20 cellular contexts compared by ENCODE assay signal in genomic region chr19:51542699-51543098, GRCh38. TPM values are rescaled to one million over a fixed set of nuclear protein-coding genes. Genes with fewer than 3 reads are reported as not detected.
DNase-seq lines count a peak whose midpoint lies in the region; ATAC-seq and TF ChIP-seq lines count a peak whose summit lies in the region.
"Had no signal": no experiment of that assay in that cellular context is flagged by ENCODE, and none has a peak within 500 bp of the region (broad histone marks: within the 10 kb centered on the region; RNA-seq: fewer than 3 reads in every experiment).

No MANE protein-coding gene starts in this region.

- no peaks in the 10 kb centered on the region for H3K79me2 ChIP-seq in parathyroid adenoma

- no peaks in the 10 kb centered on the region for H3K36me3 ChIP-seq in BLaER1 treated with 17β-estradiol and CSF1 and Interleukin-3, amounts not matched to agents 10 nM and 100 nM
- H3K36me3 ChIP-seq in KOPT-K1 (ENCODE audit: insufficient read depth, low read length), result no peaks in the 10 kb centered on the region
- H3K36me3 ChIP-seq in parathyroid adenoma (ENCODE audit: control insufficient read depth, insufficient read depth, low read length), result no peaks in the 10 kb centered on the region
- H3K36me3 ChIP-seq: BLaER1, HAP-1 had no signal

- no peak overlapping the region for H3K9ac ChIP-seq in BLaER1 treated with 17β-estradiol and CSF1 and Interleukin-3, amounts not matched to agents 10 nM and 100 nM
- no peak overlapping the region for H3K9ac ChIP-seq in parathyroid adenoma
- H3K9ac ChIP-seq: BLaER1 had no signal

- peaks cover 2 to 8% of the 10 kb centered on the region in 2 donors for H3K36me3 Mint-ChIP-seq in stimulated activated naive B cell treated with anti-CD40 and anti-IgM and Interleukin-4, amounts not matched to agents 10 μg/mL and 1 μg/mL and 100 μg/mL, for 72 hours
- no peaks in the 10 kb centered on the region for H3K36me3 Mint-ChIP-seq in type B pancreatic cell
- H3K36me3 Mint-ChIP-seq: CD8-positive, alpha-beta memory T cell had no signal

- no peak for TF ChIP-seq CTCF in parathyroid adenoma (IDR thresholded peaks at IDR 0.05)
- TF ChIP-seq CTCF in type B pancreatic cell (conservative IDR thresholded peaks at IDR 0.05), result no peak

- no peak overlapping the region for H3K4me3 ChIP-seq in BLaER1 treated with 17β-estradiol and CSF1 and Interleukin-3, amounts not matched to agents 10 nM and 100 nM
- no peak overlapping the region for H3K4me3 ChIP-seq in parathyroid adenoma (ENCODE audit: low read depth, low read length)
- H3K4me3 ChIP-seq: BLaER1, GM12878, HAP-1 had no signal

- peaks cover 0 to 13% (median 0%) of the 10 kb centered on the region in 11 experiments; a peak in 3 of 22 replicates for H3K27me3 ChIP-seq in BLaER1 treated with 17β-estradiol and CSF1 and Interleukin-3, amounts not matched to agents 10 nM and 100 nM
- H3K27me3 ChIP-seq in parathyroid adenoma (ENCODE audit: control insufficient read depth, insufficient read depth, low read length), result no peaks in the 10 kb centered on the region
- H3K27me3 ChIP-seq: BLaER1 had no signal

- peak overlapping the region; percentile 89 for H2AFZ ChIP-seq in parathyroid adenoma

- peak overlapping the region in 6 of 11 experiments; percentile 5 to 55 (median 37); a peak in 8 of 22 replicates for H3K4me2 ChIP-seq in BLaER1 treated with 17β-estradiol and CSF1 and Interleukin-3, amounts not matched to agents 10 nM and 100 nM
- no peak overlapping the region for H3K4me2 ChIP-seq in parathyroid adenoma (ENCODE audit: low read length)
- H3K4me2 ChIP-seq: BLaER1 had no signal

- peak overlapping the region; percentile 14 for H3K27ac Mint-ChIP-seq in stimulated activated naive B cell treated with anti-CD40 and anti-IgM and Interleukin-4, amounts not matched to agents 10 μg/mL and 1 μg/mL and 100 μg/mL, for 72 hours
- H3K27ac Mint-ChIP-seq in type B pancreatic cell, result no peak overlapping the region
- H3K27ac Mint-ChIP-seq: B cell; CD4-positive, alpha-beta T cell; CD8-positive, alpha-beta memory T cell; HFFc6 had no signal

- peak overlapping the region in 1 of 11 experiments; percentile 4; a peak in 1 of 22 replicates for H3K27ac ChIP-seq in BLaER1 treated with 17β-estradiol and CSF1 and Interleukin-3, amounts not matched to agents 10 nM and 100 nM
- H3K27ac ChIP-seq in KOPT-K1 (ENCODE audit: low read depth, low read length, poor library complexity, severe bottlenecking) (peak overlapping the region; percentile 98), parathyroid adenoma (peak overlapping the region; percentile 63)
- H3K27ac ChIP-seq: BLaER1 had no signal

- H3K9me3 Mint-ChIP-seq in stimulated activated naive B cell treated with anti-CD40 and anti-IgM and Interleukin-4, amounts not matched to agents 10 μg/mL and 1 μg/mL and 100 μg/mL, for 72 hours, result no peaks in the 10 kb centered on the region
- peaks cover 4% of the 10 kb centered on the region for H3K9me3 Mint-ChIP-seq in type B pancreatic cell
- H3K9me3 Mint-ChIP-seq: CD4-positive, alpha-beta T cell had no signal

- H3K4me1 Mint-ChIP-seq in stimulated activated naive B cell treated with anti-CD40 and anti-IgM and Interleukin-4, amounts not matched to agents 10 μg/mL and 1 μg/mL and 100 μg/mL, for 72 hours, result peaks cover 48 to 62% of the 10 kb centered on the region in 2 donors
- no peaks in the 10 kb centered on the region for H3K4me1 Mint-ChIP-seq in type B pancreatic cell (ENCODE audit: unreplicated experiment)

- no peak for DNase-seq in stimulated activated naive B cell treated with anti-CD40 and anti-IgM and Interleukin-4, amounts not matched to agents 10 μg/mL and 1 μg/mL and 100 μg/mL, for 72 hours
- no peak for DNase-seq in type B pancreatic cell (ENCODE audit: extremely low spot score, unreplicated experiment)
- DNase-seq in AG08396 (ENCODE audit: low spot score), result no peak
- DNase-seq: CD4-positive, alpha-beta T cell; CD8-positive, alpha-beta memory T cell; DMS 273 treated with DMSO at 0.1 percent for 48 hours; DMS79; EL; GDM1; GOT3; HFFc6 had no signal

- no peak for ATAC-seq in stimulated activated naive B cell treated with anti-CD40 and anti-IgM and Interleukin-4, amounts not matched to agents 10 μg/mL and 1 μg/mL and 100 μg/mL, for 72 hours (replicated peaks)
- ATAC-seq: GM12878 had no signal

- H3K4me1 ChIP-seq in BLaER1 treated with 17β-estradiol and CSF1 and Interleukin-3, amounts not matched to agents 10 nM and 100 nM, result peaks cover 20 to 53% (median 39%) of the 10 kb centered on the region in 10 experiments
- peaks cover 17% of the 10 kb centered on the region for H3K4me1 ChIP-seq in parathyroid adenoma
- H3K4me1 ChIP-seq: HAP-1 had no signal

- H3K4me3 Mint-ChIP-seq in stimulated activated naive B cell treated with anti-CD40 and anti-IgM and Interleukin-4, amounts not matched to agents 10 μg/mL and 1 μg/mL and 100 μg/mL, for 72 hours, result no peak overlapping the region
- no peak overlapping the region for H3K4me3 Mint-ChIP-seq in type B pancreatic cell
- H3K4me3 Mint-ChIP-seq: B cell; CD4-positive, alpha-beta T cell; CD8-positive, alpha-beta memory T cell; HFFc6 had no signal

- H3K9me3 ChIP-seq in BLaER1 treated with 17β-estradiol and CSF1 and Interleukin-3, amounts not matched to agents 10 nM and 100 nM (replicated peaks in 1 of 11), result no peaks in the 10 kb centered on the region
- H3K9me3 ChIP-seq in KOPT-K1 (ENCODE audit: insufficient read depth, low read length, poor library complexity, severe bottlenecking) (no peaks in the 10 kb centered on the region), parathyroid adenoma (ENCODE audit: control insufficient read depth, low read length) (no peaks in the 10 kb centered on the region)
- H3K9me3 ChIP-seq: BLaER1, HAP-1 had no signal

- H3K27me3 Mint-ChIP-seq in stimulated activated naive B cell treated with anti-CD40 and anti-IgM and Interleukin-4, amounts not matched to agents 10 μg/mL and 1 μg/mL and 100 μg/mL, for 72 hours, result peaks cover 16 to 38% of the 10 kb centered on the region in 2 donors
- H3K27me3 Mint-ChIP-seq in type B pancreatic cell, result peaks cover 16% of the 10 kb centered on the region

- H4K20me1 ChIP-seq in BLaER1 treated with 17β-estradiol and CSF1 and Interleukin-3, amounts not matched to agents 10 nM and 100 nM, result peaks cover 0 to 26% (median 0%) of the 10 kb centered on the region in 11 experiments; a peak in 2 of 22 replicates
- H4K20me1 ChIP-seq: BLaER1 had no signal

RNA-seq across cellular contexts. Expression of gene SIGLEC6, which starts 11.2 kb away (rescaled TPM):
- not detected in 2 replicates for total RNA-seq in type B pancreatic cell (ENCODE audit: low replicate concordance)
- total RNA-seq: A172; A673; CD8-positive, alpha-beta memory T cell; HFFc6 had no signal

RNA-seq across cellular contexts. Expression of gene ZNF175, which starts 28.4 kb away (rescaled TPM):
- 7.9 and 14.0 TPM in 2 replicates for total RNA-seq in type B pancreatic cell (ENCODE audit: low replicate concordance)

RNA-seq across cellular contexts. Expression of gene SIGLEC12, which starts 41.1 kb away (rescaled TPM):
- not detected in 2 replicates for total RNA-seq in type B pancreatic cell (ENCODE audit: low replicate concordance)
- total RNA-seq: A172; A673; B cell; CD4-positive, alpha-beta T cell; HFFc6 had no signal
